ENCODE assay signal across 1 cellular context in the genomic region with DNA sequence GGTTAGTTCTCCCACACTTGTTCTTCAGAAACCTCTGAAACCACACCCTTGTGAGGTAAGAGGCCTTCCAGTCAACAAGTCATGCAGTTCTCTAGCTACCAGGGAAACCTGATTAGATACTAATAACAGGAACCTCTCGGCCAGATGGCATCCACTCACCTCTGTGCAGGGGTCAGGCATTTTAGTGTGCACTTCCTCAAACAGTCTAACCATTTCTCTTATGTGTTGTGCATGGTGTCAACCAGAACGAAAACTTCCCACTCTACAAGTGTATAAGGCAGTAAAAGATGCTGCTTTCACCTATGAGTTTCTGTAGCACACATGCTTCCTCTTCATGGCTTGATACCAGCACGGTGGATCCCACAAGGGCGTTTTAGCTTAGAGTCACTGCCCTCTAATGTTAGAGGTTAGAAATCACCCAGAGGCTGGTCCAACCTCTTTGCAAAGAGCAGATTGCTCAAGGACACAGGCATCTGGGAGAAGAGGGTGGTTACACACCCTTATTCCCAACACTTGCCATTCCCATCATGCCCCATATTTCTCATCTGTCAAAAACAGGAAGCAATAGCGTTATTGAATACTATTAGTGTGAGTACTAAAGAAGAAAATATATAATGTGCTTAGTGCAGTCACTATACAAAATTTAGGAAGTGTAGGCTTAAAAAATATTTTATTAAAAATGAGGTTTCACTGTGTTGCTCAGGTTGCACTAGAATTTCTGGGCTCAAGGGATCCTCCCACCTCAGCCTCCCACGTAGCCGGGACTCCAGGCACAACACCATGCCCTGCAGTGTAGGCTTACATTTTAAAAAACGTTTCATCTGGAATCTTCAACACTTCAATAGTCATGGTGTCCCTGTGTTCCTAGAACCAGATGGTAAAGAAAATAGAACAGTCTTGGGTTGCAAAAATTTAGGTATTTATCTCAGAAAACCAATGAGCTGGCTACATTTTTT.
A peak's percentile ranks its signal among the peaks of the same experiment; 100 is the strongest.
TF ChIP-seq lines count a peak whose summit lies in the region.

No MANE protein-coding gene starts in this region.

TF ChIP-seq in HepG2, 621 proteins besides CTCF, POLR2A, EP300 and RAD21 (continues in another document):
- TF ChIP-seq ZBTB8A (CRISPR knock-in tag; IDR thresholded peaks at IDR 0.05; ENCODE audit: borderline replicate concordance, low read depth): no peak
- TF ChIP-seq BCL6 (CRISPR knock-in tag; IDR thresholded peaks at IDR 0.05): 0 out of 2 replicates have a peak, but pooled peaks have one; percentile 18
- no peak for TF ChIP-seq DMAP1 (CRISPR knock-in tag; IDR thresholded peaks at IDR 0.05)
- TF ChIP-seq SAP130 (CRISPR knock-in tag; IDR thresholded peaks at IDR 0.05; ENCODE audit: low read depth): peak; percentile 41
- TF ChIP-seq, protein P1, sequence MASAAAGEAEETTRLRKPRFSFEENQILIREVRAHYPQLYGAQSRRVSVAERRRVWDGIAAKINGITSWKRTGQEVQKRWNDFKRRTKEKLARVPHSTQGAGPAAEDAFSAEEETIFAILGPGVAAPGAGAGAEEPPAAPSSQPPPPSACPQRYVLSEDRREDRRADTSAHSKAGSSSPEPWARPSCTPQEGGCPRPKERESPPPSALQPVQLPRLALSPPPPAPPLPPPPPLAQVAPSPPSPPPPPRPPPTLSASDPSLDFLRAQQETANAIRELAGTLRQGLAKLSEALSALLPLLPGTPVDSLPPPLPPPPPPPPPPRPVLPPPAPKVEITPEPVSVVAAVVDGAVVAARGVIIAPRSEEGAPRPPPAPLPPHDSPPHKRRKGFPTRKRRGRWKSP (CRISPR knock-in tag; IDR thresholded peaks at IDR 0.05): no peak
- TF ChIP-seq ASH2L (IDR thresholded peaks at IDR 0.05; ENCODE audit: insufficient read length, low read depth, low read length): peak; percentile 71
- 0 out of 2 replicates have a peak, but pooled peaks have one; percentile 36 for TF ChIP-seq HOXA3 (CRISPR knock-in tag; IDR thresholded peaks at IDR 0.05)
- 0 out of 2 replicates have a peak, but pooled peaks have one; percentile 71 for TF ChIP-seq ZNF138 (CRISPR knock-in tag; IDR thresholded peaks at IDR 0.05; ENCODE audit: low read depth)
- TF ChIP-seq CHD4 (IDR thresholded peaks at IDR 0.05; ENCODE audit: borderline replicate concordance, low read length): peak; percentile 79
- 0 out of 2 replicates have a peak, but pooled peaks have one; percentile 10 for TF ChIP-seq ZNF331 (CRISPR knock-in tag; IDR thresholded peaks at IDR 0.05)
- 0 out of 2 replicates have a peak, but pooled peaks have one; percentile 16 for TF ChIP-seq JUND (CRISPR knock-in tag; IDR thresholded peaks at IDR 0.05)
- no peak for TF ChIP-seq SMYD3 (CRISPR knock-in tag; IDR thresholded peaks at IDR 0.05)
- TF ChIP-seq RXRA (CRISPR knock-in tag; IDR thresholded peaks at IDR 0.05): peak; percentile 52; the same call in 1 of the 2 replicates
- TF ChIP-seq, protein P2, sequence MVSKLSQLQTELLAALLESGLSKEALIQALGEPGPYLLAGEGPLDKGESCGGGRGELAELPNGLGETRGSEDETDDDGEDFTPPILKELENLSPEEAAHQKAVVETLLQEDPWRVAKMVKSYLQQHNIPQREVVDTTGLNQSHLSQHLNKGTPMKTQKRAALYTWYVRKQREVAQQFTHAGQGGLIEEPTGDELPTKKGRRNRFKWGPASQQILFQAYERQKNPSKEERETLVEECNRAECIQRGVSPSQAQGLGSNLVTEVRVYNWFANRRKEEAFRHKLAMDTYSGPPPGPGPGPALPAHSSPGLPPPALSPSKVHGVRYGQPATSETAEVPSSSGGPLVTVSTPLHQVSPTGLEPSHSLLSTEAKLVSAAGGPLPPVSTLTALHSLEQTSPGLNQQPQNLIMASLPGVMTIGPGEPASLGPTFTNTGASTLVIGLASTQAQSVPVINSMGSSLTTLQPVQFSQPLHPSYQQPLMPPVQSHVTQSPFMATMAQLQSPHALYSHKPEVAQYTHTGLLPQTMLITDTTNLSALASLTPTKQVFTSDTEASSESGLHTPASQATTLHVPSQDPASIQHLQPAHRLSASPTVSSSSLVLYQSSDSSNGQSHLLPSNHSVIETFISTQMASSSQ (IDR thresholded peaks at IDR 0.05; ENCODE audit: low read depth): no peak; the same call in 1 of the 2 replicates
- TF ChIP-seq, protein P2 (CRISPR knock-in tag; IDR thresholded peaks at IDR 0.05; ENCODE audit: borderline replicate concordance): peak; percentile 94
- TF ChIP-seq TP53 (CRISPR knock-in tag; conservative IDR thresholded peaks at IDR 0.05): no peak
- TF ChIP-seq, protein P3, sequence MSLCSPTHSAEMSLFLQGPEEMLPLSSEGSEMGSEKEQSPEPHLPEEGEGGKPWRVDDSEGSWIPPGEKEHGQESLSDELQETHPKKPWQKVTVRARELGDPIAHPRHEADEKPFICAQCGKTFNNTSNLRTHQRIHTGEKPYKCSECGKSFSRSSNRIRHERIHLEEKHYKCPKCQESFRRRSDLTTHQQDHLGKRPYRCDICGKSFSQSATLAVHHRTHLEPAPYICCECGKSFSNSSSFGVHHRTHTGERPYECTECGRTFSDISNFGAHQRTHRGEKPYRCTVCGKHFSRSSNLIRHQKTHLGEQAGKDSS (CRISPR knock-in tag; IDR thresholded peaks at IDR 0.05; ENCODE audit: borderline replicate concordance, low read depth): 0 out of 2 replicates have a peak, but pooled peaks have one; percentile 51
- TF ChIP-seq, protein P4, sequence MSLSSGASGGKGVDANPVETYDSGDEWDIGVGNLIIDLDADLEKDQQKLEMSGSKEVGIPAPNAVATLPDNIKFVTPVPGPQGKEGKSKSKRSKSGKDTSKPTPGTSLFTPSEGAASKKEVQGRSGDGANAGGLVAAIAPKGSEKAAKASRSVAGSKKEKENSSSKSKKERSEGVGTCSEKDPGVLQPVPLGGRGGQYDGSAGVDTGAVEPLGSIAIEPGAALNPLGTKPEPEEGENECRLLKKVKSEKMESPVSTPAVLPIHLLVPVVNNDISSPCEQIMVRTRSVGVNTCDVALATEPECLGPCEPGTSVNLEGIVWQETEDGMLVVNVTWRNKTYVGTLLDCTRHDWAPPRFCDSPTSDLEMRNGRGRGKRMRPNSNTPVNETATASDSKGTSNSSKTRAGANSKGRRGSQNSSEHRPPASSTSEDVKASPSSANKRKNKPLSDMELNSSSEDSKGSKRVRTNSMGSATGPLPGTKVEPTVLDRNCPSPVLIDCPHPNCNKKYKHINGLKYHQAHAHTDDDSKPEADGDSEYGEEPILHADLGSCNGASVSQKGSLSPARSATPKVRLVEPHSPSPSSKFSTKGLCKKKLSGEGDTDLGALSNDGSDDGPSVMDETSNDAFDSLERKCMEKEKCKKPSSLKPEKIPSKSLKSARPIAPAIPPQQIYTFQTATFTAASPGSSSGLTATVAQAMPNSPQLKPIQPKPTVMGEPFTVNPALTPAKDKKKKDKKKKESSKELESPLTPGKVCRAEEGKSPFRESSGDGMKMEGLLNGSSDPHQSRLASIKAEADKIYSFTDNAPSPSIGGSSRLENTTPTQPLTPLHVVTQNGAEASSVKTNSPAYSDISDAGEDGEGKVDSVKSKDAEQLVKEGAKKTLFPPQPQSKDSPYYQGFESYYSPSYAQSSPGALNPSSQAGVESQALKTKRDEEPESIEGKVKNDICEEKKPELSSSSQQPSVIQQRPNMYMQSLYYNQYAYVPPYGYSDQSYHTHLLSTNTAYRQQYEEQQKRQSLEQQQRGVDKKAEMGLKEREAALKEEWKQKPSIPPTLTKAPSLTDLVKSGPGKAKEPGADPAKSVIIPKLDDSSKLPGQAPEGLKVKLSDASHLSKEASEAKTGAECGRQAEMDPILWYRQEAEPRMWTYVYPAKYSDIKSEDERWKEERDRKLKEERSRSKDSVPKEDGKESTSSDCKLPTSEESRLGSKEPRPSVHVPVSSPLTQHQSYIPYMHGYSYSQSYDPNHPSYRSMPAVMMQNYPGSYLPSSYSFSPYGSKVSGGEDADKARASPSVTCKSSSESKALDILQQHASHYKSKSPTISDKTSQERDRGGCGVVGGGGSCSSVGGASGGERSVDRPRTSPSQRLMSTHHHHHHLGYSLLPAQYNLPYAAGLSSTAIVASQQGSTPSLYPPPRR (CRISPR knock-in tag; IDR thresholded peaks at IDR 0.05; ENCODE audit: borderline replicate concordance): 0 out of 2 replicates have a peak, but pooled peaks have one; percentile 36
- TF ChIP-seq NCOR1 (IDR thresholded peaks at IDR 0.05; ENCODE audit: borderline replicate concordance, low read length): peak; percentile 43; the same call in 1 of the 2 replicates
- TF ChIP-seq ZSCAN29 (CRISPR knock-in tag; conservative IDR thresholded peaks at IDR 0.05): peak; percentile 47; the same call in 1 of the 2 replicates
- TF ChIP-seq ZNF766 (CRISPR knock-in tag; IDR thresholded peaks at IDR 0.05; ENCODE audit: borderline replicate concordance): peak; percentile 90
- TF ChIP-seq ZNF12 (CRISPR knock-in tag; IDR thresholded peaks at IDR 0.05): peak; percentile 62; the same call in 1 of the 2 replicates
- TF ChIP-seq ZFP62 (CRISPR knock-in tag; IDR thresholded peaks at IDR 0.05): no peak
- TF ChIP-seq, protein P5, sequence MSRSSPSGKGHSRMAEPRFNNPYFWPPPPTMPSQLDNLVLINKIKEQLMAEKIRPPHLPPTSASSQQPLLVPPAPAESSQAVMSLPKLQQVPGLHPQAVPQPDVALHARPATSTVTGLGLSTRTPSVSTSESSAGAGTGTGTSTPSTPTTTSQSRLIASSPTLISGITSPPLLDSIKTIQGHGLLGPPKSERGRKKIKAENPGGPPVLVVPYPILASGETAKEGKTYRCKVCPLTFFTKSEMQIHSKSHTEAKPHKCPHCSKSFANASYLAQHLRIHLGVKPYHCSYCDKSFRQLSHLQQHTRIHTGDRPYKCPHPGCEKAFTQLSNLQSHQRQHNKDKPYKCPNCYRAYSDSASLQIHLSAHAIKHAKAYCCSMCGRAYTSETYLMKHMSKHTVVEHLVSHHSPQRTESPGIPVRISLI (CRISPR knock-in tag; IDR thresholded peaks at IDR 0.05; ENCODE audit: borderline replicate concordance): peak; percentile 67; the same call in 1 of the 2 replicates
- TF ChIP-seq STAG1 (CRISPR knock-in tag; IDR thresholded peaks at IDR 0.05): peak; percentile 67
- peak; percentile 14; the same call in 1 of the 2 replicates for TF ChIP-seq RARA (CRISPR knock-in tag; IDR thresholded peaks at IDR 0.05)
- TF ChIP-seq, protein P6, sequence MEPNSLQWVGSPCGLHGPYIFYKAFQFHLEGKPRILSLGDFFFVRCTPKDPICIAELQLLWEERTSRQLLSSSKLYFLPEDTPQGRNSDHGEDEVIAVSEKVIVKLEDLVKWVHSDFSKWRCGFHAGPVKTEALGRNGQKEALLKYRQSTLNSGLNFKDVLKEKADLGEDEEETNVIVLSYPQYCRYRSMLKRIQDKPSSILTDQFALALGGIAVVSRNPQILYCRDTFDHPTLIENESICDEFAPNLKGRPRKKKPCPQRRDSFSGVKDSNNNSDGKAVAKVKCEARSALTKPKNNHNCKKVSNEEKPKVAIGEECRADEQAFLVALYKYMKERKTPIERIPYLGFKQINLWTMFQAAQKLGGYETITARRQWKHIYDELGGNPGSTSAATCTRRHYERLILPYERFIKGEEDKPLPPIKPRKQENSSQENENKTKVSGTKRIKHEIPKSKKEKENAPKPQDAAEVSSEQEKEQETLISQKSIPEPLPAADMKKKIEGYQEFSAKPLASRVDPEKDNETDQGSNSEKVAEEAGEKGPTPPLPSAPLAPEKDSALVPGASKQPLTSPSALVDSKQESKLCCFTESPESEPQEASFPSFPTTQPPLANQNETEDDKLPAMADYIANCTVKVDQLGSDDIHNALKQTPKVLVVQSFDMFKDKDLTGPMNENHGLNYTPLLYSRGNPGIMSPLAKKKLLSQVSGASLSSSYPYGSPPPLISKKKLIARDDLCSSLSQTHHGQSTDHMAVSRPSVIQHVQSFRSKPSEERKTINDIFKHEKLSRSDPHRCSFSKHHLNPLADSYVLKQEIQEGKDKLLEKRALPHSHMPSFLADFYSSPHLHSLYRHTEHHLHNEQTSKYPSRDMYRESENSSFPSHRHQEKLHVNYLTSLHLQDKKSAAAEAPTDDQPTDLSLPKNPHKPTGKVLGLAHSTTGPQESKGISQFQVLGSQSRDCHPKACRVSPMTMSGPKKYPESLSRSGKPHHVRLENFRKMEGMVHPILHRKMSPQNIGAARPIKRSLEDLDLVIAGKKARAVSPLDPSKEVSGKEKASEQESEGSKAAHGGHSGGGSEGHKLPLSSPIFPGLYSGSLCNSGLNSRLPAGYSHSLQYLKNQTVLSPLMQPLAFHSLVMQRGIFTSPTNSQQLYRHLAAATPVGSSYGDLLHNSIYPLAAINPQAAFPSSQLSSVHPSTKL (CRISPR knock-in tag; IDR thresholded peaks at IDR 0.05): peak; percentile 36; the same call in 1 of the 2 replicates
- TF ChIP-seq, protein P7, sequence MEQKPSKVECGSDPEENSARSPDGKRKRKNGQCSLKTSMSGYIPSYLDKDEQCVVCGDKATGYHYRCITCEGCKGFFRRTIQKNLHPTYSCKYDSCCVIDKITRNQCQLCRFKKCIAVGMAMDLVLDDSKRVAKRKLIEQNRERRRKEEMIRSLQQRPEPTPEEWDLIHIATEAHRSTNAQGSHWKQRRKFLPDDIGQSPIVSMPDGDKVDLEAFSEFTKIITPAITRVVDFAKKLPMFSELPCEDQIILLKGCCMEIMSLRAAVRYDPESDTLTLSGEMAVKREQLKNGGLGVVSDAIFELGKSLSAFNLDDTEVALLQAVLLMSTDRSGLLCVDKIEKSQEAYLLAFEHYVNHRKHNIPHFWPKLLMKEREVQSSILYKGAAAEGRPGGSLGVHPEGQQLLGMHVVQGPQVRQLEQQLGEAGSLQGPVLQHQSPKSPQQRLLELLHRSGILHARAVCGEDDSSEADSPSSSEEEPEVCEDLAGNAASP (CRISPR knock-in tag; IDR thresholded peaks at IDR 0.05; ENCODE audit: borderline replicate concordance): peak; percentile 81; the same call in 1 of the 2 replicates
- 0 out of 2 replicates have a peak, but pooled peaks have one; percentile 24 for TF ChIP-seq ZNF605 (CRISPR knock-in tag; IDR thresholded peaks at IDR 0.05)
- peak; percentile 54; the same call in 1 of the 2 replicates for TF ChIP-seq ZNF747 (CRISPR knock-in tag; IDR thresholded peaks at IDR 0.05; ENCODE audit: borderline replicate concordance)
- TF ChIP-seq, protein P8, sequence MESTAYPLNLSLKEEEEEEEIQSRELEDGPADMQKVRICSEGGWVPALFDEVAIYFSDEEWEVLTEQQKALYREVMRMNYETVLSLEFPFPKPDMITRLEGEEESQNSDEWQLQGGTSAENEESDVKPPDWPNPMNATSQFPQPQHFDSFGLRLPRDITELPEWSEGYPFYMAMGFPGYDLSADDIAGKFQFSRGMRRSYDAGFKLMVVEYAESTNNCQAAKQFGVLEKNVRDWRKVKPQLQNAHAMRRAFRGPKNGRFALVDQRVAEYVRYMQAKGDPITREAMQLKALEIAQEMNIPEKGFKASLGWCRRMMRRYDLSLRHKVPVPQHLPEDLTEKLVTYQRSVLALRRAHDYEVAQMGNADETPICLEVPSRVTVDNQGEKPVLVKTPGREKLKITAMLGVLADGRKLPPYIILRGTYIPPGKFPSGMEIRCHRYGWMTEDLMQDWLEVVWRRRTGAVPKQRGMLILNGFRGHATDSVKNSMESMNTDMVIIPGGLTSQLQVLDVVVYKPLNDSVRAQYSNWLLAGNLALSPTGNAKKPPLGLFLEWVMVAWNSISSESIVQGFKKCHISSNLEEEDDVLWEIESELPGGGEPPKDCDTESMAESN (CRISPR knock-in tag; conservative IDR thresholded peaks at IDR 0.05): 0 out of 2 replicates have a peak, but pooled peaks have one; percentile 50
- TF ChIP-seq ZKSCAN5 (CRISPR knock-in tag; IDR thresholded peaks at IDR 0.05): no peak
